In the genomic region with DNA sequence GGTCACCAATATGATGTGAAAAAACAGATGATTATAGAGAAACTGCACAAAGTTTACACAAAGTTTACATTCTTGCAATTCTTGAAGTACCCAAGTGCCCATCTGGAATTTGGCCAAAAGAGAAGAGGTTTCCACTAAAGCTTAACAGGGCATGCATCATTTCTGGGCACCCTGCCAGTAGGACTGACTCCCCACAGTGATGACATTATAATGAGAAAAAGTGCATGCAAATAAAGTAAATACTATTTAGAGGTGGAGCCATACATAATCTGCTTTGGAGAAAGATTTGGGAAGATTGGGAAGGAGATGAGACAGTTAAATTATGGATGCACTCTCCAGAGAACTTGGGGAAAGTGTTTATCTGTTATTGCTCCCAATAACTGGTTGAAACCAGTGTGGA, we compare ENCODE assay signal across 9 cellular contexts.
DNase-seq lines count a peak whose midpoint lies in the region; ATAC-seq and TF ChIP-seq lines count a peak whose summit lies in the region.
"Had no signal": no experiment of that assay in that cellular context is flagged by ENCODE, and none has a peak within 500 bp of the region (broad histone marks: within the 10 kb centered on the region; RNA-seq: fewer than 3 reads in every experiment).

No MANE protein-coding gene starts in this region.

- no peak overlapping the region for H3K4me3 ChIP-seq in RWPE2 (ENCODE audit: severe bottlenecking)
- H3K4me3 ChIP-seq in spleen: no peak overlapping the region
- no peak overlapping the region for H3K4me3 ChIP-seq in uterus
- H3K4me3 ChIP-seq: thoracic aorta had no signal

- DNase-seq in COR-L47 (lab: John Stamatoyannopoulos, UW) (peak; percentile 96), HUDEP-2 (lab: John Stamatoyannopoulos, UW; ENCODE audit: unreplicated experiment in 76 of 76) (peak in 50 of 76 experiments; percentile 1 to 70 (median 22)), RWPE2 (ENCODE audit: low spot score) (peak; percentile 93), globus pallidus (ENCODE audit: low spot score) (peak; percentile 0), spleen (no peak), uterus (no peak)
- DNase-seq in activated CD8-positive, alpha-beta memory T cell treated with anti-CD3 and anti-CD28 coated beads, Interleukin-2, amount 50 U/mL, for 4 hours: no peak

- H3K4me1 ChIP-seq in RWPE2 (ENCODE audit: insufficient read depth, poor library complexity, severe bottlenecking) (peaks cover 3% of the 10 kb centered on the region), spleen (no peaks in the 10 kb centered on the region), uterus (no peaks in the 10 kb centered on the region)

- H3K36me3 ChIP-seq in RWPE2 (ENCODE audit: low read depth) (no peaks in the 10 kb centered on the region), spleen (no peaks in the 10 kb centered on the region), uterus (no peaks in the 10 kb centered on the region)
- H3K36me3 ChIP-seq: thoracic aorta had no signal

- intact Hi-C loops in spleen (cut with DNase I; ENCODE audit: low total_unique reads): no loop called here
- intact Hi-C loops in uterus (cut with DNase I; ENCODE audit: low total_unique reads): no loop called here

- H3K27ac ChIP-seq in RWPE2 (ENCODE audit: poor library complexity, severe bottlenecking): no peak overlapping the region
- H3K27ac ChIP-seq in spleen: no peak overlapping the region
- no peak overlapping the region for H3K27ac ChIP-seq in uterus
- H3K27ac ChIP-seq: thoracic aorta had no signal

- H3K9me3 ChIP-seq in RWPE2 (ENCODE audit: severe bottlenecking) (no peaks in the 10 kb centered on the region), spleen (no peaks in the 10 kb centered on the region), uterus (no peaks in the 10 kb centered on the region)
- H3K9me3 ChIP-seq: thoracic aorta had no signal

- ATAC-seq in RWPE2 (ENCODE audit: low read depth) (peak; percentile 93), HG02981 (IDR thresholded peaks at IDR 0.05; ENCODE audit: unreplicated experiment) (no peak)

- H3K27me3 ChIP-seq in RWPE2 (ENCODE audit: insufficient read depth, poor library complexity, severe bottlenecking): no peaks in the 10 kb centered on the region
- H3K27me3 ChIP-seq in spleen (replicated peaks in 1 of 7): no peaks in the 10 kb centered on the region
- H3K27me3 ChIP-seq in uterus: no peaks in the 10 kb centered on the region

- no peak for TF ChIP-seq CTCF in RWPE2 (IDR thresholded peaks at IDR 0.05; ENCODE audit: poor library complexity, severe bottlenecking)
- TF ChIP-seq CTCF in spleen (IDR thresholded peaks at IDR 0.05 in 8 of 11, conservative IDR thresholded peaks at IDR 0.05 in 3 of 11): no peak
- TF ChIP-seq CTCF in uterus (IDR thresholded peaks at IDR 0.05): no peak

- TF ChIP-seq POLR2A in spleen (IDR thresholded peaks at IDR 0.05) (no peak), uterus (IDR thresholded peaks at IDR 0.05) (no peak)

Comparison
In these comparisons a context has a peak if more than half of its experiments do, and no peak if none do; other contexts are left out.
1. DNase-seq: peak in COR-L47 (single experiment), HUDEP-2 (50 of 76), RWPE2 (single experiment) and globus pallidus (single experiment); none in activated CD8-positive, alpha-beta memory T cell treated with anti-CD3 and anti-CD28 coated beads, Interleukin-2, amount 50 U/mL, for 4 hours (single experiment), spleen (single experiment) and uterus (0 of 2).